In the genomic region with DNA sequence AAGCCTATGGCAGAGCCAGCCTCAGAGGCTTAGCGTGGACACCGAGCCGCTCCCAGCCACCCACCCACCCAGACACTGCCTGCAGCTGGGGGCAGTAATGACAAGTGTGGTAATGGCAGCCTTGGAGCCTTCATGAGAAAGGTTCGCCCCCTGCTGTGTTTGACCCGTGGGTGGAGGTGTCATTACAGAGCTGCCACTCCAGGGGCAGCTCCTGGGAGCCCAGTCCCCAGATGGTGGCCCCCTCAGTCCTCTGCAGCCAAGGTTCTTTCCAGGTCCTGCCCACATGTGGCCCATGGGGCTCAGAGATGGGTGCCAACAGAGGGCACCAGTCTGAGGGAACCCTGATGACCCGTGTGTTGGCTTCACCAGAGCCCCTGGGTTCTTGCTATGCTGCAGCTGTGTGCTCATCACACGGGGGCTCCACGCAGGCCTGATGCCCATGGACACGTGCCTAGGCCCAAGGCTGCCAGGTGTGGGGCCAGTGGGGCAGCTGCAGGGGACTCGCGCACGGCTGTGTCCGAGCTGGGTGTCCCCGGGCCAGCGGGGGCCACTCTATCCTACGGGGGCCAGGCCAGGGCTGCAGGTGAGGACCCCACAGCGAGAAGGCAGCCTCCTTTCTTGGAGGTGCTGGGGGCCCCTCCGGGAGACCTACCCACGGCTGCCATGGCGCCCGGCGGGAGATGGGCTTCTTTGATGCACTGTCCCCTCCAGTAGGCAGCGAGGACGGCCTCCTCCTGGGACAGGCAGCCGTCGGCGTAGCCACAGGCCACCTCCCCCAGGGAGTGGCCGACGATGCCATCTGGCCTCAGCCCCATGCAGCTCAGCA, we compare ENCODE assay signal across 22 cellular contexts. TPM values are rescaled to one million over a fixed set of nuclear protein-coding genes. Genes with fewer than 3 reads are reported as not detected.
DNase-seq lines count a peak whose midpoint lies in the region; ATAC-seq, FAIRE-seq and TF ChIP-seq lines count a peak whose summit lies in the region.
"Had no signal": no experiment of that assay in that cellular context is flagged by ENCODE, and none has a peak within 500 bp of the region (broad histone marks: within the 10 kb centered on the region; RNA-seq: fewer than 3 reads in every experiment).

No MANE protein-coding gene starts in this region.

- no peak for TF ChIP-seq RAD21 in HepG2 (CRISPR knock-in tag; IDR thresholded peaks at IDR 0.05)

- H3K9ac ChIP-seq in DND-41 (ENCODE audit: low read depth, low read length) (no peak overlapping the region), HepG2 (ENCODE audit: insufficient read depth, low read depth, low read length) (no peak overlapping the region)

- H3K27ac ChIP-seq in DND-41 (ENCODE audit: low read length) (no peak overlapping the region), VCaP (peak overlapping the region; percentile 99), HepG2 (ENCODE audit: extremely low read length, insufficient read depth, low read length) (no peak overlapping the region), uterus (no peak overlapping the region)
- H3K27ac ChIP-seq: HL-60, Peyer's patch, SK-N-MC had no signal

- no peak overlapping the region for H2AFZ ChIP-seq in DND-41 (ENCODE audit: low read depth, low read length)
- no peak overlapping the region for H2AFZ ChIP-seq in HepG2 (ENCODE audit: low read length)

- in situ Hi-C loops in HepG2 (cut with HindIII; ENCODE audit: extremely low pct_ligation_motif_present, low pct_unique_long_range_greater_than_20kb) = no loop called here

- no peak overlapping the region for H3K4me3 ChIP-seq in DND-41 (ENCODE audit: low read depth in 1 of 2, low read length in 2 of 2)
- H3K4me3 ChIP-seq in HepG2 (replicated peaks in 1 of 3; ENCODE audit: insufficient read depth in 1 of 3, low read depth in 2 of 3, low read length in 3 of 3) = no peak overlapping the region
- H3K4me3 ChIP-seq in uterus = no peak overlapping the region
- H3K4me3 ChIP-seq: HAP-1, MG63, Peyer's patch, SK-N-MC had no signal

- H3K9me3 ChIP-seq in DND-41 (ENCODE audit: insufficient read depth, low read length, severe bottlenecking) = no peaks in the 10 kb centered on the region
- no peaks in the 10 kb centered on the region for H3K9me3 ChIP-seq in HepG2 (ENCODE audit: low read length)
- no peaks in the 10 kb centered on the region for H3K9me3 ChIP-seq in uterus
- H3K9me3 ChIP-seq: BE2C, HAP-1, MG63, Peyer's patch had no signal

- H3K79me2 ChIP-seq in DND-41 (ENCODE audit: insufficient read depth, low read length) (peaks cover 36% of the 10 kb centered on the region), HepG2 (ENCODE audit: insufficient read depth, low read length) (peaks cover 41% of the 10 kb centered on the region)

- CTCF ChIA-PET in HepG2 (lab: Yijun Ruan, JAX; ENCODE audit: low intra/inter-chr PET ratio, low total read pairs) = no interaction called here

- POLR2A ChIA-PET in HepG2 (lab: Yijun Ruan, JAX) = interaction anchor here (1.8 kb wide), 1 partner anchor 9 kb away, joined by 4 read pairs; a partner anchor contains a TSS

- H4K20me1 ChIP-seq in DND-41 (ENCODE audit: insufficient read depth, low read length) (peaks cover 73% of the 10 kb centered on the region), HepG2 (ENCODE audit: insufficient read depth, low read length) (peaks cover 75% of the 10 kb centered on the region)

- H3K4me1 Mint-ChIP-seq in activated T-cell treated with anti-CD3 and anti-CD28 coated beads, Interleukin-2, amount 50 U/mL, for 24 hours (ENCODE audit: low read depth) = peaks cover 2% of the 10 kb centered on the region
- no peaks in the 10 kb centered on the region for H3K4me1 Mint-ChIP-seq in T-helper 2 cell treated with Interferon-gamma antibody and Interleukin-4, amounts not matched to agents 5 μg/mL and 100 μg/mL, for 36 hours (ENCODE audit: low read depth)

- H3K4me1 ChIP-seq in DND-41 (ENCODE audit: insufficient read depth, low read length) = peaks cover 8% of the 10 kb centered on the region
- peaks cover 19% of the 10 kb centered on the region for H3K4me1 ChIP-seq in HepG2 (ENCODE audit: insufficient read depth, low read length)
- no peaks in the 10 kb centered on the region for H3K4me1 ChIP-seq in uterus
- H3K4me1 ChIP-seq: BE2C, HAP-1, Peyer's patch had no signal

- DNase-seq in activated T-cell treated with anti-CD3 and anti-CD28 coated beads, Interleukin-2, amount 50 U/mL, for 24 hours = no peak
- DNase-seq in activated T-cell treated with anti-CD3 and anti-CD28 coated beads, Interleukin-2, amount 50 U/mL, for 48 hours = no peak
- DNase-seq in DND-41 (no peak), HepG2 (ENCODE audit: low spot score) (no peak), uterus (no peak), SW 1271 (lab: John Stamatoyannopoulos, UW) (no peak)
- DNase-seq in T-helper 2 cell treated with Interferon-gamma antibody and Interleukin-4, amounts not matched to agents 5 μg/mL and 100 μg/mL, for 36 hours (ENCODE audit: low spot score) = no peak
- DNase-seq: BE2C, IMR-90, Karpas-422, MG63, NCI-H1105, NCI-H2081 treated with DMSO at 0.1 percent for 48 hours, Peyer's patch, SHP77 had no signal

- BruUV-seq in HepG2 (replicated peaks; lab: Mats Ljungman, UMichigan) = no TSS peak

- WGBS in HepG2 (ENCODE audit: low lambda C conversion rate) = 94% methylated on average over 7 of the region's 29 CpGs

- no peaks in the 10 kb centered on the region for H3K9me3 Mint-ChIP-seq in activated T-cell treated with anti-CD3 and anti-CD28 coated beads, Interleukin-2, amount 50 U/mL, for 24 hours
- no peaks in the 10 kb centered on the region for H3K9me3 Mint-ChIP-seq in T-helper 2 cell treated with Interferon-gamma antibody and Interleukin-4, amounts not matched to agents 5 μg/mL and 100 μg/mL, for 36 hours
- H3K9me3 Mint-ChIP-seq: CD4-positive, alpha-beta T cell had no signal

- no peak for FAIRE-seq in HepG2 (lab: Jason Lieb, UNC)
- FAIRE-seq: A204.1, GM12892 had no signal

- intact Hi-C loops in HepG2 (cut with micrococcal nuclease; ENCODE audit: unreplicated experiment) = loop anchor here (10.0 kb wide), 1 partner anchor 115 kb away; a partner anchor contains a TSS
- intact Hi-C loops in uterus (cut with DNase I; ENCODE audit: low total_unique reads) = no loop called here

- peaks cover 96% of the 10 kb centered on the region for H3K36me3 ChIP-seq in DND-41 (ENCODE audit: insufficient read depth, low read length)
- H3K36me3 ChIP-seq in HepG2 (replicated peaks in 1 of 2; ENCODE audit: control insufficient read depth in 1 of 2, insufficient read depth in 2 of 2, low read length in 2 of 2) = peaks cover 80 to 95% of the 10 kb centered on the region in 2 experiments
- no peaks in the 10 kb centered on the region for H3K36me3 ChIP-seq in uterus

- TF ChIP-seq POLR2A in HepG2 (IDR thresholded peaks at IDR 0.05; ENCODE audit: insufficient read depth in 1 of 2, low read depth in 2 of 2, low read length in 2 of 2) (no peak), uterus (IDR thresholded peaks at IDR 0.05) (no peak)

- H3K4me3 Mint-ChIP-seq in activated T-cell treated with anti-CD3 and anti-CD28 coated beads, Interleukin-2, amount 50 U/mL, for 24 hours = no peak overlapping the region
- no peak overlapping the region for H3K4me3 Mint-ChIP-seq in T-helper 2 cell treated with Interferon-gamma antibody and Interleukin-4, amounts not matched to agents 5 μg/mL and 100 μg/mL, for 36 hours
- H3K4me3 Mint-ChIP-seq: CD4-positive, alpha-beta T cell had no signal

- 0 out of 3 replicates have a peak, but pooled peaks have one; percentile 10 for ATAC-seq in DND-41 (ENCODE audit: insufficient read depth, low read depth)
- no peak for ATAC-seq in HepG2

- H3K36me3 Mint-ChIP-seq in activated T-cell treated with anti-CD3 and anti-CD28 coated beads, Interleukin-2, amount 50 U/mL, for 24 hours (ENCODE audit: low read depth) = peaks cover 81% of the 10 kb centered on the region
- peaks cover 4% of the 10 kb centered on the region for H3K36me3 Mint-ChIP-seq in T-helper 2 cell treated with Interferon-gamma antibody and Interleukin-4, amounts not matched to agents 5 μg/mL and 100 μg/mL, for 36 hours (ENCODE audit: low read depth)

- no peaks in the 10 kb centered on the region for H3K27me3 ChIP-seq in DND-41 (ENCODE audit: insufficient read depth, low read length, poor library complexity)
- H3K27me3 ChIP-seq in HepG2 (ENCODE audit: control insufficient read depth in 1 of 2, insufficient read depth in 2 of 2, low read length in 2 of 2) = no peaks in the 10 kb centered on the region
- H3K27me3 ChIP-seq in uterus = no peaks in the 10 kb centered on the region
- H3K27me3 ChIP-seq: BE2C, MG63, Peyer's patch had no signal

- H3K4me2 ChIP-seq in DND-41 (ENCODE audit: insufficient read depth, low read length) = no peak overlapping the region
- no peak overlapping the region for H3K4me2 ChIP-seq in HepG2 (ENCODE audit: low read depth, low read length)

- peak overlapping the region; percentile 4 for H3K27ac Mint-ChIP-seq in activated T-cell treated with anti-CD3 and anti-CD28 coated beads, Interleukin-2, amount 50 U/mL, for 24 hours
- H3K27ac Mint-ChIP-seq in T-helper 2 cell treated with Interferon-gamma antibody and Interleukin-4, amounts not matched to agents 5 μg/mL and 100 μg/mL, for 36 hours = no peak overlapping the region
- H3K27ac Mint-ChIP-seq: CD4-positive, alpha-beta T cell had no signal

- TF ChIP-seq EP300 in HepG2 (IDR thresholded peaks at IDR 0.05; ENCODE audit: low read depth in 2 of 2, low read length in 2 of 2) (no peak), HepG2 (CRISPR knock-in tag; IDR thresholded peaks at IDR 0.05; ENCODE audit: borderline replicate concordance) (no peak)

- TF ChIP-seq CTCF in DND-41 (IDR thresholded peaks at IDR 0.05; ENCODE audit: borderline replicate concordance, extremely low read depth, low read length, poor library complexity, severe bottlenecking) = no peak
- no peak for TF ChIP-seq CTCF in VCaP (conservative IDR thresholded peaks at IDR 0.05)
- TF ChIP-seq CTCF in HepG2 (CRISPR knock-in tag; IDR thresholded peaks at IDR 0.05) = no peak
- no peak for TF ChIP-seq CTCF in uterus (IDR thresholded peaks at IDR 0.05)

- no peaks in the 10 kb centered on the region for H3K27me3 Mint-ChIP-seq in activated T-cell treated with anti-CD3 and anti-CD28 coated beads, Interleukin-2, amount 50 U/mL, for 24 hours
- no peaks in the 10 kb centered on the region for H3K27me3 Mint-ChIP-seq in T-helper 2 cell treated with Interferon-gamma antibody and Interleukin-4, amounts not matched to agents 5 μg/mL and 100 μg/mL, for 36 hours (ENCODE audit: low read depth)
- H3K27me3 Mint-ChIP-seq: CD4-positive, alpha-beta T cell had no signal

RNA-seq across cellular contexts. Expression of a gene that starts 8.1 kb away (rescaled TPM):
- total RNA-seq in HepG2 (2016; rRNA removed; fragmentation: Illumina TruSeq; extraction: Trizol) (101 and 192 TPM in 2 replicates), uterus (10 to 100 TPM in 2 of 4 donors, 1 to 10 TPM in 2; 5.3 to 59.4 (median 23.4) TPM)
- 28.4 and 29.9 TPM in 2 replicates for total RNA-seq in HepG2 (2016; cell fraction: cytosol; rRNA removed; fragmentation: Illumina TruSeq; extraction: Trizol; ENCODE audit: low read depth)
- 118 and 157 TPM in 2 replicates for total RNA-seq in HepG2 (2016; cell fraction: insoluble cytoplasmic fraction; rRNA removed; fragmentation: Illumina TruSeq; extraction: Trizol)
- total RNA-seq in HepG2 (2016; cell fraction: membrane; rRNA removed; fragmentation: Illumina TruSeq; extraction: Trizol) = 63.2 and 68.3 TPM in 2 replicates
- total RNA-seq in HepG2 (2016; cell fraction: nucleus; rRNA removed; fragmentation: Illumina TruSeq; extraction: Trizol) = 147 and 173 TPM in 2 replicates
- 51.7 and 92.4 TPM in 2 replicates for polyA plus RNA-seq in HepG2 (2011; rRNA removed)
- 62.2 and 67.6 TPM in 2 replicates for polyA plus RNA-seq in HepG2 (2011; cell fraction: cytosol; rRNA removed)
- 516 and 545 TPM in 2 replicates for polyA plus RNA-seq in HepG2 (2011; cell fraction: nucleus; rRNA removed)
- 163 and 245 TPM in 2 replicates for polyA plus RNA-seq in HepG2 (2012)
- polyA plus RNA-seq in HepG2 (2016; cell fraction: cytosol; fragmentation: Illumina TruSeq; extraction: Trizol; ENCODE audit: low read depth) = 24.8 and 25.4 TPM in 2 replicates
- polyA plus RNA-seq in HepG2 (2016; cell fraction: insoluble cytoplasmic fraction; fragmentation: Illumina TruSeq; extraction: Trizol; ENCODE audit: low read depth) = 209 and 303 TPM in 2 replicates
- polyA plus RNA-seq in HepG2 (2016; cell fraction: membrane; fragmentation: Illumina TruSeq; extraction: Trizol; ENCODE audit: low read depth) = 52.3 and 61.0 TPM in 2 replicates
- 501 and 529 TPM in 2 replicates for polyA plus RNA-seq in HepG2 (2016; cell fraction: nucleus; fragmentation: Illumina TruSeq; extraction: Trizol; ENCODE audit: insufficient read depth, low read depth)
- 35.6 and 241 TPM in 2 replicates for polyA minus RNA-seq in HepG2 (2011; rRNA and poly(A)+ RNA removed; ENCODE audit: low replicate concordance)
- polyA minus RNA-seq in HepG2 (2011; cell fraction: cytosol; rRNA and poly(A)+ RNA removed) = 226 and 344 TPM in 2 replicates
- polyA minus RNA-seq in HepG2 (2011; cell fraction: nucleus; rRNA and poly(A)+ RNA removed) = 97.7 and 151 TPM in 2 replicates

RNA-seq across cellular contexts. Expression of a gene that starts 24.3 kb away (rescaled TPM):
- total RNA-seq in HepG2 (2016; rRNA removed; fragmentation: Illumina TruSeq; extraction: Trizol) = 67.9 and 109 TPM in 2 replicates
- total RNA-seq in HepG2 (2016; cell fraction: cytosol; rRNA removed; fragmentation: Illumina TruSeq; extraction: Trizol; ENCODE audit: low read depth) = 206 and 220 TPM in 2 replicates
- 58.4 and 113 TPM in 2 replicates for total RNA-seq in HepG2 (2016; cell fraction: insoluble cytoplasmic fraction; rRNA removed; fragmentation: Illumina TruSeq; extraction: Trizol)
- total RNA-seq in HepG2 (2016; cell fraction: membrane; rRNA removed; fragmentation: Illumina TruSeq; extraction: Trizol) = 268 and 276 TPM in 2 replicates
- total RNA-seq in HepG2 (2016; cell fraction: nucleus; rRNA removed; fragmentation: Illumina TruSeq; extraction: Trizol) = 69.9 and 102 TPM in 2 replicates
- 81.0 and 108 TPM in 2 replicates for polyA plus RNA-seq in HepG2 (2011; rRNA removed)
- polyA plus RNA-seq in HepG2 (2011; cell fraction: cytosol; rRNA removed) = 64.5 and 97.7 TPM in 2 replicates
- polyA plus RNA-seq in HepG2 (2011; cell fraction: nucleus; rRNA removed) = 583 and 668 TPM in 2 replicates
- polyA plus RNA-seq in HepG2 (2012) = 82.7 and 123 TPM in 2 replicates
- 353 and 384 TPM in 2 replicates for polyA plus RNA-seq in HepG2 (2016; cell fraction: cytosol; fragmentation: Illumina TruSeq; extraction: Trizol; ENCODE audit: low read depth)
- polyA plus RNA-seq in HepG2 (2016; cell fraction: insoluble cytoplasmic fraction; fragmentation: Illumina TruSeq; extraction: Trizol; ENCODE audit: low read depth) = 138 and 172 TPM in 2 replicates
- polyA plus RNA-seq in HepG2 (2016; cell fraction: membrane; fragmentation: Illumina TruSeq; extraction: Trizol; ENCODE audit: low read depth) = 444 and 521 TPM in 2 replicates
- 330 and 339 TPM in 2 replicates for polyA plus RNA-seq in HepG2 (2016; cell fraction: nucleus; fragmentation: Illumina TruSeq; extraction: Trizol; ENCODE audit: insufficient read depth, low read depth)
- polyA minus RNA-seq in HepG2 (2011; rRNA and poly(A)+ RNA removed; ENCODE audit: low replicate concordance) = 47.0 and 79.2 TPM in 2 replicates
- 31.7 and 34.4 TPM in 2 replicates for polyA minus RNA-seq in HepG2 (2011; cell fraction: cytosol; rRNA and poly(A)+ RNA removed)
- 85.7 and 87.9 TPM in 2 replicates for polyA minus RNA-seq in HepG2 (2011; cell fraction: nucleus; rRNA and poly(A)+ RNA removed)
- 10 to 100 TPM; 30.2 to 70.6 (median 46.5) TPM for total RNA-seq in uterus

RNA-seq across cellular contexts. Expression of a gene that starts 38.2 kb away (rescaled TPM):
- total RNA-seq in HepG2 (2016; rRNA removed; fragmentation: Illumina TruSeq; extraction: Trizol) (106 and 124 TPM in 2 replicates), uterus (100 to 1,000 TPM in 1 of 4 donors, 10 to 100 TPM in 3; 76.0 to 326 (median 85.6) TPM)
- 87.3 and 88.2 TPM in 2 replicates for total RNA-seq in HepG2 (2016; cell fraction: cytosol; rRNA removed; fragmentation: Illumina TruSeq; extraction: Trizol; ENCODE audit: low read depth)
- 99.7 and 134 TPM in 2 replicates for total RNA-seq in HepG2 (2016; cell fraction: insoluble cytoplasmic fraction; rRNA removed; fragmentation: Illumina TruSeq; extraction: Trizol)
- 96.5 and 111 TPM in 2 replicates for total RNA-seq in HepG2 (2016; cell fraction: membrane; rRNA removed; fragmentation: Illumina TruSeq; extraction: Trizol)
- 89.5 and 106 TPM in 2 replicates for total RNA-seq in HepG2 (2016; cell fraction: nucleus; rRNA removed; fragmentation: Illumina TruSeq; extraction: Trizol)
- polyA plus RNA-seq in HepG2 (2011; rRNA removed) = 128 and 161 TPM in 2 replicates
- 107 and 157 TPM in 2 replicates for polyA plus RNA-seq in HepG2 (2011; cell fraction: cytosol; rRNA removed)
- 389 and 467 TPM in 2 replicates for polyA plus RNA-seq in HepG2 (2011; cell fraction: nucleus; rRNA removed)
- polyA plus RNA-seq in HepG2 (2012) = 102 and 120 TPM in 2 replicates
- 96.5 and 102 TPM in 2 replicates for polyA plus RNA-seq in HepG2 (2016; cell fraction: cytosol; fragmentation: Illumina TruSeq; extraction: Trizol; ENCODE audit: low read depth)
- 120 and 146 TPM in 2 replicates for polyA plus RNA-seq in HepG2 (2016; cell fraction: insoluble cytoplasmic fraction; fragmentation: Illumina TruSeq; extraction: Trizol; ENCODE audit: low read depth)
- polyA plus RNA-seq in HepG2 (2016; cell fraction: membrane; fragmentation: Illumina TruSeq; extraction: Trizol; ENCODE audit: low read depth) = 103 and 104 TPM in 2 replicates
- 225 and 229 TPM in 2 replicates for polyA plus RNA-seq in HepG2 (2016; cell fraction: nucleus; fragmentation: Illumina TruSeq; extraction: Trizol; ENCODE audit: insufficient read depth, low read depth)
- 182 and 265 TPM in 2 replicates for polyA minus RNA-seq in HepG2 (2011; rRNA and poly(A)+ RNA removed; ENCODE audit: low replicate concordance)
- 76.6 and 80.3 TPM in 2 replicates for polyA minus RNA-seq in HepG2 (2011; cell fraction: cytosol; rRNA and poly(A)+ RNA removed)
- polyA minus RNA-seq in HepG2 (2011; cell fraction: nucleus; rRNA and poly(A)+ RNA removed) = 60.2 and 61.0 TPM in 2 replicates

RNA-seq across cellular contexts. Expression of a gene that starts 38.3 kb away (rescaled TPM):
- total RNA-seq in HepG2 (2016; rRNA removed; fragmentation: Illumina TruSeq; extraction: Trizol) = 27.8 and 64.0 TPM in 2 replicates
- total RNA-seq in HepG2 (2016; cell fraction: cytosol; rRNA removed; fragmentation: Illumina TruSeq; extraction: Trizol; ENCODE audit: low read depth) = 72.5 and 73.8 TPM in 2 replicates
- 23.6 and 61.0 TPM in 2 replicates for total RNA-seq in HepG2 (2016; cell fraction: insoluble cytoplasmic fraction; rRNA removed; fragmentation: Illumina TruSeq; extraction: Trizol)
- total RNA-seq in HepG2 (2016; cell fraction: membrane; rRNA removed; fragmentation: Illumina TruSeq; extraction: Trizol) = 95.0 and 98.0 TPM in 2 replicates
- total RNA-seq in HepG2 (2016; cell fraction: nucleus; rRNA removed; fragmentation: Illumina TruSeq; extraction: Trizol) = 53.3 and 60.7 TPM in 2 replicates
- 61.4 and 90.6 TPM in 2 replicates for polyA plus RNA-seq in HepG2 (2011; rRNA removed)
- polyA plus RNA-seq in HepG2 (2011; cell fraction: cytosol; rRNA removed) = 36.1 and 62.0 TPM in 2 replicates
- polyA plus RNA-seq in HepG2 (2011; cell fraction: nucleus; rRNA removed) = 548 and 733 TPM in 2 replicates
- polyA plus RNA-seq in HepG2 (2012) = 60.9 and 71.7 TPM in 2 replicates
- polyA plus RNA-seq in HepG2 (2016; cell fraction: cytosol; fragmentation: Illumina TruSeq; extraction: Trizol; ENCODE audit: low read depth) = 106 and 121 TPM in 2 replicates
- 35.7 and 47.7 TPM in 2 replicates for polyA plus RNA-seq in HepG2 (2016; cell fraction: insoluble cytoplasmic fraction; fragmentation: Illumina TruSeq; extraction: Trizol; ENCODE audit: low read depth)
- polyA plus RNA-seq in HepG2 (2016; cell fraction: membrane; fragmentation: Illumina TruSeq; extraction: Trizol; ENCODE audit: low read depth) = 128 and 132 TPM in 2 replicates
- 227 and 229 TPM in 2 replicates for polyA plus RNA-seq in HepG2 (2016; cell fraction: nucleus; fragmentation: Illumina TruSeq; extraction: Trizol; ENCODE audit: insufficient read depth, low read depth)
- 12.3 and 58.2 TPM in 2 replicates for polyA minus RNA-seq in HepG2 (2011; rRNA and poly(A)+ RNA removed; ENCODE audit: low replicate concordance)
- polyA minus RNA-seq in HepG2 (2011; cell fraction: cytosol; rRNA and poly(A)+ RNA removed) = 21.9 and 29.0 TPM in 2 replicates
- 29.7 and 35.9 TPM in 2 replicates for polyA minus RNA-seq in HepG2 (2011; cell fraction: nucleus; rRNA and poly(A)+ RNA removed)
- 10 to 100 TPM; 11.8 to 33.7 (median 23.3) TPM for total RNA-seq in uterus

RNA-seq across cellular contexts. Expression of a gene that starts 52.4 kb away (rescaled TPM):
- total RNA-seq in HepG2 (2016; rRNA removed; fragmentation: Illumina TruSeq; extraction: Trizol) (286 and 311 TPM in 2 replicates), uterus (100 to 1,000 TPM in 1 of 4 donors, 10 to 100 TPM in 3; 23.8 to 125 (median 67.5) TPM)
- total RNA-seq in HepG2 (2016; cell fraction: cytosol; rRNA removed; fragmentation: Illumina TruSeq; extraction: Trizol; ENCODE audit: low read depth) = 275 and 353 TPM in 2 replicates
- total RNA-seq in HepG2 (2016; cell fraction: insoluble cytoplasmic fraction; rRNA removed; fragmentation: Illumina TruSeq; extraction: Trizol) = 302 and 321 TPM in 2 replicates
- total RNA-seq in HepG2 (2016; cell fraction: membrane; rRNA removed; fragmentation: Illumina TruSeq; extraction: Trizol) = 228 and 297 TPM in 2 replicates
- 132 and 152 TPM in 2 replicates for total RNA-seq in HepG2 (2016; cell fraction: nucleus; rRNA removed; fragmentation: Illumina TruSeq; extraction: Trizol)
- 287 and 290 TPM in 2 replicates for polyA plus RNA-seq in HepG2 (2011; rRNA removed)
- polyA plus RNA-seq in HepG2 (2011; cell fraction: cytosol; rRNA removed) = 253 and 424 TPM in 2 replicates
- 645 and 737 TPM in 2 replicates for polyA plus RNA-seq in HepG2 (2011; cell fraction: nucleus; rRNA removed)
- 190 and 266 TPM in 2 replicates for polyA plus RNA-seq in HepG2 (2012)
- 398 and 426 TPM in 2 replicates for polyA plus RNA-seq in HepG2 (2016; cell fraction: cytosol; fragmentation: Illumina TruSeq; extraction: Trizol; ENCODE audit: low read depth)
- 296 and 330 TPM in 2 replicates for polyA plus RNA-seq in HepG2 (2016; cell fraction: insoluble cytoplasmic fraction; fragmentation: Illumina TruSeq; extraction: Trizol; ENCODE audit: low read depth)
- polyA plus RNA-seq in HepG2 (2016; cell fraction: membrane; fragmentation: Illumina TruSeq; extraction: Trizol; ENCODE audit: low read depth) = 308 and 335 TPM in 2 replicates
- polyA plus RNA-seq in HepG2 (2016; cell fraction: nucleus; fragmentation: Illumina TruSeq; extraction: Trizol; ENCODE audit: insufficient read depth, low read depth) = 280 and 299 TPM in 2 replicates
- polyA minus RNA-seq in HepG2 (2011; rRNA and poly(A)+ RNA removed; ENCODE audit: low replicate concordance) = 73.9 and 172 TPM in 2 replicates
- polyA minus RNA-seq in HepG2 (2011; cell fraction: cytosol; rRNA and poly(A)+ RNA removed) = 52.1 and 74.6 TPM in 2 replicates
- polyA minus RNA-seq in HepG2 (2011; cell fraction: nucleus; rRNA and poly(A)+ RNA removed) = 61.5 and 67.5 TPM in 2 replicates
